In genomic region chr7:75969182-75969581, GRCh38 we compare ENCODE assay signal across 15 cellular contexts. TPM values are rescaled to one million over a fixed set of nuclear protein-coding genes. Genes with fewer than 3 reads are reported as not detected.
DNase-seq lines count a peak whose midpoint lies in the region; ATAC-seq, FAIRE-seq and TF ChIP-seq lines count a peak whose summit lies in the region.
"Had no signal": no experiment of that assay in that cellular context is flagged by ENCODE, and none has a peak within 500 bp of the region (broad histone marks: within the 10 kb centered on the region; RNA-seq: fewer than 3 reads in every experiment).

No MANE protein-coding gene starts in this region.

- ATAC-seq in T-cell (replicated peaks in 1 of 4), result no peak
- ATAC-seq in GM18858 (IDR thresholded peaks at IDR 0.05; ENCODE audit: unreplicated experiment), result no peak
- ATAC-seq in activated naive CD8-positive, alpha-beta T cell treated with anti-CD3 and anti-CD28 coated beads, Interleukin-2, amount 50 U/mL, for 24 hours, result no peak
- ATAC-seq: GM12878, left lung, pancreas had no signal

- FAIRE-seq in astrocyte (lab: Jason Lieb, UNC), result no peak
- FAIRE-seq: GM12878, pancreas had no signal

- TF ChIP-seq POLR2A in prostate gland (IDR thresholded peaks at IDR 0.05), result no peak

- intact Hi-C loops in prostate gland (cut with DNase I), result loop anchor here (5.0 kb wide), 1 partner anchor 52 kb away; the partner anchor contains the start of gene POR

- no peaks in the 10 kb centered on the region for H3K9me3 Mint-ChIP-seq in astrocyte (ENCODE audit: unreplicated experiment)
- H3K9me3 Mint-ChIP-seq in activated naive CD8-positive, alpha-beta T cell treated with anti-CD3 and anti-CD28 coated beads for 36 hours, result no peaks in the 10 kb centered on the region
- H3K9me3 Mint-ChIP-seq in T-cell, result no peaks in the 10 kb centered on the region
- no peaks in the 10 kb centered on the region for H3K9me3 Mint-ChIP-seq in activated naive CD8-positive, alpha-beta T cell treated with anti-CD3 and anti-CD28 coated beads, Interleukin-2, amount 50 U/mL, for 24 hours
- H3K9me3 Mint-ChIP-seq: dendritic cell treated with granulocyte-macrophage colony-stimulating factor and Interleukin-4, amounts not matched to agents 40 ng/mL and 50 ng/mL, for 4 days had no signal

- POLR2A ChIA-PET in T-cell (lab: Charles Lee), result no interaction called here

- no peaks in the 10 kb centered on the region for H3K9me3 ChIP-seq in astrocyte (ENCODE audit: insufficient read depth, low read depth, low read length)
- H3K9me3 ChIP-seq in hepatocyte (ENCODE audit: low read depth), result no peaks in the 10 kb centered on the region
- H3K9me3 ChIP-seq in prostate gland, result no peaks in the 10 kb centered on the region
- H3K9me3 ChIP-seq: left lung, pancreas had no signal

- H3K36me3 Mint-ChIP-seq in astrocyte (ENCODE audit: low read depth, unreplicated experiment) (peaks cover 19% of the 10 kb centered on the region), T-cell (peaks cover 30% of the 10 kb centered on the region)
- peaks cover 10% of the 10 kb centered on the region for H3K36me3 Mint-ChIP-seq in activated naive CD8-positive, alpha-beta T cell treated with anti-CD3 and anti-CD28 coated beads for 36 hours
- H3K36me3 Mint-ChIP-seq in activated naive CD8-positive, alpha-beta T cell treated with anti-CD3 and anti-CD28 coated beads, Interleukin-2, amount 50 U/mL, for 24 hours (ENCODE audit: low read depth), result peaks cover 10% of the 10 kb centered on the region

- H3K4me3 ChIP-seq in astrocyte (ENCODE audit: insufficient read depth, low read depth, low read length), result no peak overlapping the region
- H3K4me3 ChIP-seq in hepatocyte, result no peak overlapping the region
- H3K4me3 ChIP-seq in prostate gland, result no peak overlapping the region
- H3K4me3 ChIP-seq: GM12878, left lung, pancreas had no signal

- H3K79me2 ChIP-seq in astrocyte (ENCODE audit: insufficient read depth, low read length) (no peaks in the 10 kb centered on the region), hepatocyte (peaks cover 7% of the 10 kb centered on the region)

- H3K27ac Mint-ChIP-seq in astrocyte (ENCODE audit: unreplicated experiment) (peak overlapping the region; percentile 72), T-cell (no peak overlapping the region)
- no peak overlapping the region for H3K27ac Mint-ChIP-seq in activated naive CD8-positive, alpha-beta T cell treated with anti-CD3 and anti-CD28 coated beads for 36 hours
- H3K27ac Mint-ChIP-seq in activated naive CD8-positive, alpha-beta T cell treated with anti-CD3 and anti-CD28 coated beads, Interleukin-2, amount 50 U/mL, for 24 hours, result no peak overlapping the region

- peaks cover 9% of the 10 kb centered on the region for H3K4me1 ChIP-seq in astrocyte (ENCODE audit: insufficient read depth, low read length)
- peaks cover 9% of the 10 kb centered on the region for H3K4me1 ChIP-seq in hepatocyte (ENCODE audit: insufficient read depth)
- H3K4me1 ChIP-seq in prostate gland (replicated peaks), result peaks cover 2% of the 10 kb centered on the region

- H4K20me1 ChIP-seq in astrocyte (ENCODE audit: insufficient read depth, low read length), result peaks cover 16% of the 10 kb centered on the region
- no peaks in the 10 kb centered on the region for H4K20me1 ChIP-seq in hepatocyte (ENCODE audit: insufficient read depth, poor library complexity, severe bottlenecking)

- no peak overlapping the region for H2AFZ ChIP-seq in astrocyte (ENCODE audit: low read depth, low read length)
- H2AFZ ChIP-seq in hepatocyte, result no peak overlapping the region

- no peak overlapping the region for H3K9ac ChIP-seq in astrocyte (ENCODE audit: low read length)

- H3K27me3 Mint-ChIP-seq in astrocyte (ENCODE audit: low read depth, unreplicated experiment) (no peaks in the 10 kb centered on the region), T-cell (no peaks in the 10 kb centered on the region)
- H3K27me3 Mint-ChIP-seq in activated naive CD8-positive, alpha-beta T cell treated with anti-CD3 and anti-CD28 coated beads for 36 hours, result no peaks in the 10 kb centered on the region
- no peaks in the 10 kb centered on the region for H3K27me3 Mint-ChIP-seq in activated naive CD8-positive, alpha-beta T cell treated with anti-CD3 and anti-CD28 coated beads, Interleukin-2, amount 50 U/mL, for 24 hours

- H3K4me1 Mint-ChIP-seq in astrocyte (ENCODE audit: low read depth, unreplicated experiment), result peaks cover 11% of the 10 kb centered on the region
- no peaks in the 10 kb centered on the region for H3K4me1 Mint-ChIP-seq in activated naive CD8-positive, alpha-beta T cell treated with anti-CD3 and anti-CD28 coated beads for 36 hours
- peaks cover 0 to 6% (median 0%) of the 10 kb centered on the region in 3 donors for H3K4me1 Mint-ChIP-seq in T-cell
- no peaks in the 10 kb centered on the region for H3K4me1 Mint-ChIP-seq in activated naive CD8-positive, alpha-beta T cell treated with anti-CD3 and anti-CD28 coated beads, Interleukin-2, amount 50 U/mL, for 24 hours

- no peak overlapping the region for H3K4me3 Mint-ChIP-seq in astrocyte (ENCODE audit: unreplicated experiment)
- H3K4me3 Mint-ChIP-seq in activated naive CD8-positive, alpha-beta T cell treated with anti-CD3 and anti-CD28 coated beads for 36 hours, result no peak overlapping the region
- no peak overlapping the region for H3K4me3 Mint-ChIP-seq in T-cell
- no peak overlapping the region for H3K4me3 Mint-ChIP-seq in activated naive CD8-positive, alpha-beta T cell treated with anti-CD3 and anti-CD28 coated beads, Interleukin-2, amount 50 U/mL, for 24 hours
- H3K4me3 Mint-ChIP-seq: dendritic cell treated with granulocyte-macrophage colony-stimulating factor and Interleukin-4, amounts not matched to agents 40 ng/mL and 50 ng/mL, for 4 days had no signal

- TF ChIP-seq CTCF in 22Rv1 (IDR thresholded peaks at IDR 0.05) (no peak), astrocyte (IDR thresholded peaks at IDR 0.05; ENCODE audit: insufficient read depth, low read depth, low read length) (no peak), hepatocyte (IDR thresholded peaks at IDR 0.05; ENCODE audit: poor library complexity) (no peak), prostate gland (IDR thresholded peaks at IDR 0.05) (no peak)

- H3K27me3 ChIP-seq in astrocyte (ENCODE audit: insufficient read depth, low read length) (no peaks in the 10 kb centered on the region), hepatocyte (no peaks in the 10 kb centered on the region), prostate gland (replicated peaks; ENCODE audit: insufficient read depth) (no peaks in the 10 kb centered on the region)
- H3K27me3 ChIP-seq: left lung, pancreas had no signal

- no peaks in the 10 kb centered on the region for H3K9me2 ChIP-seq in hepatocyte (replicated peaks; ENCODE audit: insufficient read depth)

- no peak for DNase-seq in astrocyte (ENCODE audit: low read depth)
- no peak for DNase-seq in hepatocyte (ENCODE audit: low spot score)
- no peak for DNase-seq in prostate gland (ENCODE audit: low spot score)
- DNase-seq in activated naive CD8-positive, alpha-beta T cell treated with anti-CD3 and anti-CD28 coated beads for 36 hours, result no peak
- DNase-seq in T-cell, result no peak
- DNase-seq in activated naive CD8-positive, alpha-beta T cell treated with anti-CD3 and anti-CD28 coated beads, Interleukin-2, amount 50 U/mL, for 24 hours, result no peak
- DNase-seq: activated naive CD4-positive, alpha-beta T cell treated with anti-CD3 and anti-CD28 coated beads, Interleukin-2, amount 50 U/mL, for 16 hours; left lung; NCI-H1092; NCI-H526; pancreas had no signal

- H3K27ac ChIP-seq in 22Rv1, result peak overlapping the region; percentile 40
- H3K27ac ChIP-seq in astrocyte (ENCODE audit: low read depth, low read length), result no peak overlapping the region
- H3K27ac ChIP-seq in hepatocyte, result peak overlapping the region; percentile 45
- peak overlapping the region; percentile 74 to 76 for H3K27ac ChIP-seq in prostate gland
- H3K27ac ChIP-seq: pancreas had no signal

- CTCF ChIA-PET in T-cell (lab: Charles Lee), result no interaction called here

- H3K36me3 ChIP-seq in astrocyte (ENCODE audit: insufficient read depth, low read length) (peaks cover 4% of the 10 kb centered on the region), hepatocyte (replicated peaks; ENCODE audit: insufficient read depth, low read depth) (no peaks in the 10 kb centered on the region), prostate gland (no peaks in the 10 kb centered on the region)
- H3K36me3 ChIP-seq: pancreas had no signal

- WGBS in hepatocyte (ENCODE audit: low lambda C conversion rate, missing lambda C conversion rate), result 85% methylated on average over 13 of the region's 13 CpGs
- 51% methylated on average over 13 of the region's 13 CpGs for WGBS in prostate gland

- no peak overlapping the region for H3K4me2 ChIP-seq in astrocyte (ENCODE audit: low read length)
- no peak overlapping the region for H3K4me2 ChIP-seq in hepatocyte

RNA-seq across cellular contexts. Expression of gene TMEM120A, which starts 25.2 kb away (rescaled TPM):
- total RNA-seq in astrocyte (32.3 and 34.2 TPM in 2 replicates), hepatocyte (40.6 and 50.7 TPM in 2 replicates), prostate gland (10 to 100 TPM; 20.2 to 40.8 TPM), T-cell (10 to 100 TPM; 15.2 to 38.5 (median 34.4) TPM)
- 91.1 and 99.5 TPM in 2 replicates for polyA plus RNA-seq in hepatocyte
- total RNA-seq in activated naive CD8-positive, alpha-beta T cell treated with anti-CD3 and anti-CD28 coated beads for 36 hours, result 10 to 100 TPM; 19.6 to 22.1 TPM

RNA-seq across cellular contexts. Expression of gene POR, which starts 54.2 kb away (rescaled TPM):
- total RNA-seq in astrocyte, result 73.6 and 74.1 TPM in 2 replicates
- total RNA-seq in hepatocyte, result 102 and 106 TPM in 2 replicates
- 212 and 220 TPM in 2 replicates for polyA plus RNA-seq in hepatocyte
- 100 to 1,000 TPM in 1 of 2 donors, 10 to 100 TPM in 1; 88.0 to 136 TPM for total RNA-seq in prostate gland
- 10 to 100 TPM; 35.4 to 41.3 TPM for total RNA-seq in activated naive CD8-positive, alpha-beta T cell treated with anti-CD3 and anti-CD28 coated beads for 36 hours
- 10 to 100 TPM; 41.1 to 83.3 (median 58.8) TPM for total RNA-seq in T-cell
